ENCODE assay signal across 15 cellular contexts in genomic region chr11:22785251-22785650, GRCh38. TPM values are rescaled to one million over a fixed set of nuclear protein-coding genes. Genes with fewer than 3 reads are reported as not detected.
DNase-seq lines count a peak whose midpoint lies in the region; ATAC-seq and TF ChIP-seq lines count a peak whose summit lies in the region.
"Had no signal": no experiment of that assay in that cellular context is flagged by ENCODE, and none has a peak within 500 bp of the region (broad histone marks: within the 10 kb centered on the region; RNA-seq: fewer than 3 reads in every experiment).

No MANE protein-coding gene starts in this region.

- H3K4me1 Mint-ChIP-seq in activated CD4-positive, alpha-beta T cell treated with anti-CD3 and anti-CD28 coated beads, Interleukin-2, amount 10 ng/mL, durations not matched to agents 7 days and 5 days = peaks cover 2% of the 10 kb centered on the region

- no peak overlapping the region for H3K4me2 ChIP-seq in GM23248 (ENCODE audit: unreplicated experiment)

- in situ Hi-C loops in GM23248 (cut with MboI) = loop anchor here (10.0 kb wide), 1 partner anchor 450 kb away; the partner anchor contains the start of gene SLC17A6

- H3K4me1 ChIP-seq in GM23248 (ENCODE audit: insufficient read depth) (no peaks in the 10 kb centered on the region), psoas muscle (no peaks in the 10 kb centered on the region)
- H3K4me1 ChIP-seq: Peyer's patch, suprapubic skin had no signal

- H3K27me3 ChIP-seq in GM23248 (replicated peaks; ENCODE audit: insufficient read depth) = no peaks in the 10 kb centered on the region
- no peaks in the 10 kb centered on the region for H3K27me3 ChIP-seq in psoas muscle (ENCODE audit: insufficient read depth in 3 of 3, low read length in 2 of 3)
- H3K27me3 ChIP-seq: Peyer's patch, suprapubic skin had no signal

- H3K9ac ChIP-seq in GM23248 = no peak overlapping the region

- no peak overlapping the region for H3K27ac ChIP-seq in GM23248
- no peak overlapping the region for H3K27ac ChIP-seq in psoas muscle
- H3K27ac ChIP-seq: HL-60, Peyer's patch, suprapubic skin had no signal

- no peaks in the 10 kb centered on the region for H3K9me3 ChIP-seq in GM23248 (ENCODE audit: low read depth)
- H3K9me3 ChIP-seq in psoas muscle = no peaks in the 10 kb centered on the region
- H3K9me3 ChIP-seq: Peyer's patch, suprapubic skin had no signal

- intact Hi-C loops in psoas muscle (cut with DNase I) = loop anchor here (5.0 kb wide), 3 partner anchors 113 to 453 kb away; partner anchors contain the start of gene GAS2 (in 1 of the 2)

- no peaks in the 10 kb centered on the region for H3K9me2 ChIP-seq in GM23248 (ENCODE audit: insufficient read depth)

- H3F3A ChIP-seq in GM23248 (ENCODE audit: insufficient read depth) = no peaks in the 10 kb centered on the region

- TF ChIP-seq CTCF in epithelial cell of esophagus (IDR thresholded peaks at IDR 0.05; ENCODE audit: insufficient read depth, low read depth, low read length, missing control alignments) (no peak), psoas muscle (IDR thresholded peaks at IDR 0.05) (no peak)

- peak in 3 of 4 donors; percentile 41 to 59 (median 54) for ATAC-seq in psoas muscle
- ATAC-seq: natural killer cell treated with Interleukin-12 subunit alpha and Interleukin-12 subunit beta and Interleukin-15 and Interleukin-18, amount 100 ng/mL, for 72 hours had no signal

- H3K27ac Mint-ChIP-seq in activated CD4-positive, alpha-beta T cell treated with anti-CD3 and anti-CD28 coated beads, Interleukin-2, amount 10 ng/mL, durations not matched to agents 7 days and 5 days = no peak overlapping the region
- H3K27ac Mint-ChIP-seq: natural killer cell treated with Interleukin-12 subunit alpha and Interleukin-12 subunit beta and Interleukin-15 and Interleukin-18, amount 100 ng/mL, for 72 hours had no signal

- no peak overlapping the region for H2AFZ ChIP-seq in GM23248

- CTCF ChIA-PET in activated CD4-positive, alpha-beta T cell treated with anti-CD3 and anti-CD28 coated beads, Interleukin-2, amount 10 ng/mL, durations not matched to agents 7 days and 5 days (lab: Charles Lee) = no interaction called here

- H4K20me1 ChIP-seq in GM23248 (ENCODE audit: insufficient read depth) = no peaks in the 10 kb centered on the region

- H3K4me3 ChIP-seq in GM23248 = no peak overlapping the region
- no peak overlapping the region for H3K4me3 ChIP-seq in epithelial cell of esophagus (ENCODE audit: low read length)
- H3K4me3 ChIP-seq in psoas muscle = no peak overlapping the region
- H3K4me3 ChIP-seq: lung, Peyer's patch, suprapubic skin had no signal

- H3K4me3 Mint-ChIP-seq in activated CD4-positive, alpha-beta T cell treated with anti-CD3 and anti-CD28 coated beads, Interleukin-2, amount 10 ng/mL, durations not matched to agents 7 days and 5 days = no peak overlapping the region
- H3K4me3 Mint-ChIP-seq: natural killer cell treated with Interleukin-12 subunit alpha and Interleukin-12 subunit beta and Interleukin-15 and Interleukin-18, amount 100 ng/mL, for 72 hours had no signal

- DNase-seq in GM23248 (peak; percentile 61), NCI-H69 (lab: John Stamatoyannopoulos, UW) (peak; percentile 88), epithelial cell of esophagus (ENCODE audit: low read depth) (peak; percentile 91), psoas muscle (no peak), NCI-H2227 treated with DMSO at 0.1 percent for 48 hours (lab: John Stamatoyannopoulos, UW) (no peak), midbrain (lab: John Stamatoyannopoulos, UW) (no peak)
- no peak for DNase-seq in activated CD4-positive, alpha-beta T cell treated with anti-CD3 and anti-CD28 coated beads, Interleukin-2, amount 10 ng/mL, durations not matched to agents 7 days and 5 days
- DNase-seq: foreskin fibroblast, Karpas-422, NCI-H510A treated with DMSO at 0.1 percent for 48 hours, Peyer's patch had no signal

- no peaks in the 10 kb centered on the region for H3K36me3 Mint-ChIP-seq in activated CD4-positive, alpha-beta T cell treated with anti-CD3 and anti-CD28 coated beads, Interleukin-2, amount 10 ng/mL, durations not matched to agents 7 days and 5 days (ENCODE audit: low read depth)
- H3K36me3 Mint-ChIP-seq: natural killer cell treated with Interleukin-12 subunit alpha and Interleukin-12 subunit beta and Interleukin-15 and Interleukin-18, amount 100 ng/mL, for 72 hours had no signal

- H3K36me3 ChIP-seq in GM23248 (ENCODE audit: low read depth) = no peaks in the 10 kb centered on the region
- H3K36me3 ChIP-seq in psoas muscle (ENCODE audit: insufficient read depth in 1 of 2, low read depth in 1 of 2) = no peaks in the 10 kb centered on the region
- H3K36me3 ChIP-seq: Peyer's patch, suprapubic skin had no signal

- POLR2A ChIA-PET in activated CD4-positive, alpha-beta T cell treated with anti-CD3 and anti-CD28 coated beads, Interleukin-2, amount 10 ng/mL, durations not matched to agents 7 days and 5 days (lab: Charles Lee) = no interaction called here

- no peaks in the 10 kb centered on the region for H3K9me3 Mint-ChIP-seq in activated CD4-positive, alpha-beta T cell treated with anti-CD3 and anti-CD28 coated beads, Interleukin-2, amount 10 ng/mL, durations not matched to agents 7 days and 5 days
- H3K9me3 Mint-ChIP-seq: natural killer cell treated with Interleukin-12 subunit alpha and Interleukin-12 subunit beta and Interleukin-15 and Interleukin-18, amount 100 ng/mL, for 72 hours had no signal

- H3K27me3 Mint-ChIP-seq in activated CD4-positive, alpha-beta T cell treated with anti-CD3 and anti-CD28 coated beads, Interleukin-2, amount 10 ng/mL, durations not matched to agents 7 days and 5 days = peaks cover 5% of the 10 kb centered on the region

- no peaks in the 10 kb centered on the region for H3K79me2 ChIP-seq in GM23248 (ENCODE audit: insufficient read depth)

RNA-seq across cellular contexts. Expression of gene SVIP, which starts 44.4 kb away (rescaled TPM):
- 0.51 and 0.54 TPM in 2 replicates for total RNA-seq in GM23248 (2014; rRNA removed; shearing (Covaris generic))
- 2.4 and 4.2 TPM in 2 replicates for polyA plus RNA-seq in GM23248 (2016; fragmentation: Nextera tagmentation; extraction: Ambion mirVana)
- total RNA-seq in psoas muscle = 10 to 100 TPM; 18.0 to 29.1 (median 20.9) TPM
- 10 to 100 TPM in 1 of 3 donors, 1 to 10 TPM in 2; 3.9 to 11.9 (median 8.9) TPM for polyA plus RNA-seq in psoas muscle
- 10 to 100 TPM; 27.6 to 28.8 TPM for total RNA-seq in activated CD4-positive, alpha-beta T cell treated with anti-CD3 and anti-CD28 coated beads, Interleukin-2, amount 10 ng/mL, durations not matched to agents 7 days and 5 days

Comparison
In these comparisons a context has a peak if more than half of its experiments do, and no peak if none do; other contexts are left out.
1. DNase-seq: peak in GM23248 (single experiment), NCI-H69 (single experiment) and epithelial cell of esophagus (single experiment); none in psoas muscle (0 of 2), NCI-H2227 treated with DMSO at 0.1 percent for 48 hours (single experiment), midbrain (single experiment) and activated CD4-positive, alpha-beta T cell treated with anti-CD3 and anti-CD28 coated beads, Interleukin-2, amount 10 ng/mL, durations not matched to agents 7 days and 5 days (single experiment).
2. RNA of gene SVIP, which starts 44.4 kb away (total RNA-seq): 27.6 to 28.8 TPM in activated CD4-positive, alpha-beta T cell treated with anti-CD3 and anti-CD28 coated beads, Interleukin-2, amount 10 ng/mL, durations not matched to agents 7 days and 5 days and 18.0 to 29.1 TPM in psoas muscle; 0.51 to 0.54 TPM in GM23248; every median in the first group is over 10 times any median in the second.